Comparison of ENCODE assay signal across 1 cellular context in genomic region chr1:110338200-110339039, GRCh38.
TF ChIP-seq lines count a peak whose summit lies in the region.

No MANE protein-coding gene starts in this region.

TF ChIP-seq in HepG2, 621 proteins besides CTCF, POLR2A, EP300 and RAD21 (continued from another document and continues in another):
- TF ChIP-seq PRDM15 (CRISPR knock-in tag; IDR thresholded peaks at IDR 0.05), result no peak
- no peak for TF ChIP-seq FOSL1 (CRISPR knock-in tag; IDR thresholded peaks at IDR 0.05; ENCODE audit: borderline replicate concordance)
- no peak for TF ChIP-seq DNMT1 (CRISPR knock-in tag; IDR thresholded peaks at IDR 0.05)
- 0 out of 2 replicates have a peak, but pooled peaks have one; percentile 38 for TF ChIP-seq NFAT5 (CRISPR knock-in tag; IDR thresholded peaks at IDR 0.05)
- peak; percentile 64 for TF ChIP-seq ESRRA (CRISPR knock-in tag; IDR thresholded peaks at IDR 0.05; ENCODE audit: low read depth)
- no peak for TF ChIP-seq EED (CRISPR knock-in tag; IDR thresholded peaks at IDR 0.05)
- TF ChIP-seq ZNF777 (CRISPR knock-in tag; IDR thresholded peaks at IDR 0.05), result peak; percentile 91
- peak; percentile 44 for TF ChIP-seq SKI (IDR thresholded peaks at IDR 0.05; ENCODE audit: partially characterized antibody)
- peak; percentile 28; the same call in 1 of the 2 replicates for TF ChIP-seq ZNF619 (CRISPR knock-in tag; IDR thresholded peaks at IDR 0.05)
- peak; percentile 68; the same call in 1 of the 2 replicates for TF ChIP-seq NFKB2 (CRISPR knock-in tag; IDR thresholded peaks at IDR 0.05; ENCODE audit: borderline replicate concordance)
- peak; percentile 84; the same call in 1 of the 2 replicates for TF ChIP-seq ZNF354B (CRISPR knock-in tag; IDR thresholded peaks at IDR 0.05)
- TF ChIP-seq ATF3 (CRISPR knock-in tag; IDR thresholded peaks at IDR 0.05), result 0 out of 2 replicates have a peak, but pooled peaks have one; percentile 46
- 0 out of 2 replicates have a peak, but pooled peaks have one; percentile 68 for TF ChIP-seq NR0B2 (CRISPR knock-in tag; IDR thresholded peaks at IDR 0.05)
- no peak for TF ChIP-seq MLXIP (CRISPR knock-in tag; IDR thresholded peaks at IDR 0.05; ENCODE audit: borderline replicate concordance)
- peak; percentile 78 for TF ChIP-seq BRF2 (CRISPR knock-in tag; IDR thresholded peaks at IDR 0.05)
- no peak for TF ChIP-seq ZNF33A (CRISPR knock-in tag; IDR thresholded peaks at IDR 0.05; ENCODE audit: borderline replicate concordance)
- no peak for TF ChIP-seq TBP (CRISPR knock-in tag; IDR thresholded peaks at IDR 0.05)
- TF ChIP-seq ZNF143 (CRISPR knock-in tag; IDR thresholded peaks at IDR 0.05), result no peak
- peak; percentile 93 for TF ChIP-seq ZNF501 (CRISPR knock-in tag; IDR thresholded peaks at IDR 0.05)
- no peak for TF ChIP-seq ADNP (CRISPR knock-in tag; IDR thresholded peaks at IDR 0.05)
- TF ChIP-seq ZNF326 (CRISPR knock-in tag; IDR thresholded peaks at IDR 0.05; ENCODE audit: borderline replicate concordance), result no peak
- peak; percentile 66 for TF ChIP-seq YEATS2 (CRISPR knock-in tag; IDR thresholded peaks at IDR 0.05; ENCODE audit: borderline replicate concordance)
- no peak for TF ChIP-seq ZBTB8A (CRISPR knock-in tag; IDR thresholded peaks at IDR 0.05; ENCODE audit: borderline replicate concordance, low read depth)
- no peak for TF ChIP-seq ZKSCAN1 (IDR thresholded peaks at IDR 0.05; ENCODE audit: low read length)
- TF ChIP-seq TFAP4 (IDR thresholded peaks at IDR 0.05; ENCODE audit: borderline replicate concordance, low read depth), result peak; percentile 89; the same call in 1 of the 2 replicates
- peak; percentile 63; the same call in 1 of the 2 replicates for TF ChIP-seq ZNF891 (CRISPR knock-in tag; IDR thresholded peaks at IDR 0.05)
- no peak for TF ChIP-seq ZNF773 (CRISPR knock-in tag; IDR thresholded peaks at IDR 0.05; ENCODE audit: borderline replicate concordance)
- 0 out of 2 replicates have a peak, but pooled peaks have one; percentile 62 for TF ChIP-seq ZNF572 (CRISPR knock-in tag; IDR thresholded peaks at IDR 0.05)
- TF ChIP-seq POGZ (CRISPR knock-in tag; IDR thresholded peaks at IDR 0.05), result peak; percentile 75
- no peak for TF ChIP-seq NONO (IDR thresholded peaks at IDR 0.05)
- 0 out of 2 replicates have a peak, but pooled peaks have one; percentile 58 for TF ChIP-seq NONO (CRISPR knock-in tag; conservative IDR thresholded peaks at IDR 0.05)
- TF ChIP-seq HOXD1 (CRISPR knock-in tag; IDR thresholded peaks at IDR 0.05), result peak; percentile 73; the same call in 1 of the 2 replicates
- no peak for TF ChIP-seq TCF12 (IDR thresholded peaks at IDR 0.05)
- TF ChIP-seq TCF12 (CRISPR knock-in tag; IDR thresholded peaks at IDR 0.05), result peak; percentile 67; the same call in 1 of the 2 replicates
- no peak for TF ChIP-seq REST (IDR thresholded peaks at IDR 0.05; ENCODE audit: borderline replicate concordance in 1 of 2, low read depth in 1 of 2, low read length in 2 of 2)
- 0 out of 2 replicates have a peak, but pooled peaks have one; percentile 73 for TF ChIP-seq ZNF569 (CRISPR knock-in tag; IDR thresholded peaks at IDR 0.05; ENCODE audit: borderline replicate concordance)
- TF ChIP-seq POLR2G (IDR thresholded peaks at IDR 0.05; ENCODE audit: low read depth, low read length), result peak; percentile 70
